ENCODE assay signal across 13 cellular contexts in the genomic region with DNA sequence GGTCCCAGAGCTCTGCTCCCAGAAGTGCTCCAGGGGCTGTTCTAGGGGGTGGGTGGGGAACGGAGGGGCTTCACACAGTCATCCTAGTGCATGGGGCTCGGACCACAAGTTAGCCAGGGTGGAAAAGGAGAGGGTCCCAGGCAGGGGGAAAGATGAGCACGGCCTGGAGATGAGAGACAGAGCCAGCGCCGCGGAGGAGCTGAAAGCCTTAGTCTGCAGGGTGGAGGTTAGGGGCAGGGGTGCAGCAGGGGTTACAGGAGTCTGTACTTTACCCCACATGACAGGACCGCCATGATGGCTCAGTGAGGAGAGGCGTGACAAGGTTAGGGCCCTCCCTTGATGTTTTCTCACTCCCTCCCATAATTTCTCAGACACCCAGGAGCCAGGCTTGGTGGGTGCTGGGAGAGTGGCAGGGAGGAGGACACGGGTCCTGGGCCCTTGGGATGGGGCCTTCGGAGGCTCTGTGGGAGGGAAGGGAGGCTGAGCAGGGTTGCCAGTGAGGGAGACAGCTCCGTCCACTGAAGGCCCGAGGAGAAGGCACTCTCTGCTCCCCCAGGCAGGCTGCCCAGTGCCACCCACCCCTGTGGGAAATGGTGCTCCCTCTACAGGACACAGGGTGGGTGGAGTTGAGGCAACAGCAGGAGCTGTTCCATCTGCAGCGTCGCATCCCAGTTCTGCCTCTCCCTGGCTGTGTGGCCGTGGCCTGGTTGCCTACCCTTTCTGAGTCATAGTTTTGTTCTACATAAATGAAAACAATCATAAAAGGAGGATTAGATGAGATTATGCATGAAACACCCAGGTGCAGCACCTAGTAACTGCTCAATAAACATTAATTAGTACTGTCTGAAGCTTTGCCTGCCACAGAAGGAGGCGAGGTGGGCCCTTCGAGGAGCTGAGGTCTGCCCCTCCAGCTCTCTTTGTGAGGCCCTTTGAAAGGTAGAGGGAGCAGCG.
DNase-seq lines count a peak whose midpoint lies in the region; ATAC-seq and TF ChIP-seq lines count a peak whose summit lies in the region.
"Had no signal": no experiment of that assay in that cellular context is flagged by ENCODE, and none has a peak within 500 bp of the region (broad histone marks: within the 10 kb centered on the region; RNA-seq: fewer than 3 reads in every experiment).

No MANE protein-coding gene starts in this region.

- H3T11ph ChIP-seq in H9 (ENCODE audit: low read length), result no peak overlapping the region

- H3K9me3 ChIP-seq in BE2C, result no peaks in the 10 kb centered on the region
- H3K9me3 ChIP-seq in H9 (ENCODE audit: control insufficient read depth, low read depth, low read length), result no peaks in the 10 kb centered on the region
- H3K9me3 ChIP-seq in mesenchymal stem cell (ENCODE audit: control insufficient read depth, low read length), result no peaks in the 10 kb centered on the region
- H3K9me3 ChIP-seq: esophagus squamous epithelium, right lobe of liver, suprapubic skin had no signal

- H3K27me3 ChIP-seq in BE2C (no peaks in the 10 kb centered on the region), H9 (ENCODE audit: insufficient read depth, low read length) (no peaks in the 10 kb centered on the region), mesenchymal stem cell (ENCODE audit: control insufficient read depth in 1 of 2, insufficient read depth in 1 of 2, low read length in 2 of 2) (peaks cover 0 to 23% of the 10 kb centered on the region in 2 experiments)
- H3K27me3 ChIP-seq: esophagus squamous epithelium, right lobe of liver, suprapubic skin had no signal

- H3K4me1 Mint-ChIP-seq in H9, result peaks cover 4% of the 10 kb centered on the region in 2 experiments

- no CpG with 5 or more reads among the region's 18 CpGs for WGBS in H9 (ENCODE audit: extremely low coverage, insufficient read length, low lambda C conversion rate)
- whole genome bisulfite sequencing in mesenchymal stem cell, result 90% methylated on average over 16 of the region's 18 CpGs

- H3K4me2 ChIP-seq in H9 (ENCODE audit: insufficient read depth, insufficient read length, low read length), result no peak overlapping the region
- no peak overlapping the region for H3K4me2 ChIP-seq in mesenchymal stem cell (ENCODE audit: low read length, poor library complexity, severe bottlenecking)

- no peak overlapping the region for H3K4me3 ChIP-seq in BE2C (ENCODE audit: low read depth, low read length)
- no peak overlapping the region for H3K4me3 ChIP-seq in astrocyte of the spinal cord (ENCODE audit: low read depth, low read length)
- H3K4me3 ChIP-seq in mesenchymal stem cell (ENCODE audit: insufficient read depth in 1 of 2, low read depth in 1 of 2, low read length in 2 of 2), result no peak overlapping the region
- H3K4me3 ChIP-seq: esophagus squamous epithelium, right lobe of liver, suprapubic skin had no signal

- H3K27me3 Mint-ChIP-seq in H9 (ENCODE audit: low read depth), result no peaks in the 10 kb centered on the region
- H3K27me3 Mint-ChIP-seq: IgD-negative memory B cell had no signal

- H2AFZ ChIP-seq in H9 (ENCODE audit: low read length), result no peak overlapping the region
- H2AFZ ChIP-seq in mesenchymal stem cell (ENCODE audit: low read depth, low read length), result no peak overlapping the region

- no peak overlapping the region for H2BK20ac ChIP-seq in H9 (ENCODE audit: low read depth, low read length, poor library complexity, severe bottlenecking)

- no peak overlapping the region for H3K18ac ChIP-seq in H9 (ENCODE audit: insufficient read length, low read depth, low read length)
- H3K18ac ChIP-seq in mesenchymal stem cell (ENCODE audit: low read depth in 1 of 2, low read length in 2 of 2), result peak overlapping the region in 1 of 2 experiments; percentile 54

- no peaks in the 10 kb centered on the region for H3K36me3 Mint-ChIP-seq in H9 (ENCODE audit: insufficient read depth in 1 of 3, low read depth in 3 of 3)

- DNase-seq in BE2C (no peak), H9 (no peak), astrocyte of the spinal cord (ENCODE audit: low read depth, low spot score) (no peak), mesenchymal stem cell (no peak), RKO (ENCODE audit: low spot score) (no peak), NCI-H748 treated with DMSO at 0.1 percent for 48 hours (lab: John Stamatoyannopoulos, UW) (no peak)
- DNase-seq: esophagus squamous epithelium, NCI-H1694 treated with DMSO at 0.1 percent for 48 hours, right lobe of liver had no signal

- H3K36me3 ChIP-seq in BE2C (no peaks in the 10 kb centered on the region), mesenchymal stem cell (ENCODE audit: control insufficient read depth in 1 of 2, insufficient read depth in 2 of 2, low read depth in 1 of 2, low read length in 2 of 2) (no peaks in the 10 kb centered on the region)
- H3K36me3 ChIP-seq: esophagus squamous epithelium, right lobe of liver, suprapubic skin had no signal

- no peak overlapping the region for H4K8ac ChIP-seq in H9 (replicated peaks; ENCODE audit: insufficient read length, low read depth, low read length)
- H4K8ac ChIP-seq in mesenchymal stem cell (ENCODE audit: low read length), result no peak overlapping the region

- H2BK5ac ChIP-seq in H9 (ENCODE audit: insufficient read length, low read length), result no peak overlapping the region
- no peak overlapping the region for H2BK5ac ChIP-seq in mesenchymal stem cell (ENCODE audit: low read depth, low read length, poor library complexity, severe bottlenecking)

- H2AK5ac ChIP-seq in H9 (ENCODE audit: insufficient read length, low read length), result no peak overlapping the region
- no peak overlapping the region for H2AK5ac ChIP-seq in mesenchymal stem cell (ENCODE audit: low read length, severe bottlenecking)

- H3K79me2 ChIP-seq in H9 (ENCODE audit: insufficient read depth, low read length), result no peaks in the 10 kb centered on the region

- no peaks in the 10 kb centered on the region for H3K23me2 ChIP-seq in H9 (ENCODE audit: insufficient read length, low read depth, low read length, poor library complexity, severe bottlenecking)

- H3K4ac ChIP-seq in H9 (ENCODE audit: low read depth, low read length) (no peak overlapping the region), mesenchymal stem cell (ENCODE audit: low read depth in 1 of 2, low read length in 2 of 2) (no peak overlapping the region)

- H4K20me1 ChIP-seq in H9 (ENCODE audit: control insufficient read depth, insufficient read depth, insufficient read length), result no peaks in the 10 kb centered on the region

- in situ Hi-C loops in astrocyte of the spinal cord (cut with HindIII; ENCODE audit: low sequenced_read_pairs), result no loop called here

- H3K23ac ChIP-seq in H9 (ENCODE audit: insufficient read length, low read depth, low read length), result no peak overlapping the region
- no peak overlapping the region for H3K23ac ChIP-seq in mesenchymal stem cell (ENCODE audit: low read length in 2 of 2)

- no peak overlapping the region for H4K5ac ChIP-seq in H9 (ENCODE audit: insufficient read length, low read depth, low read length)

- no peaks in the 10 kb centered on the region for H3K9me3 Mint-ChIP-seq in H9
- H3K9me3 Mint-ChIP-seq: IgD-negative memory B cell had no signal

- H2BK15ac ChIP-seq in H9 (ENCODE audit: low read depth, low read length), result no peak overlapping the region
- H2BK15ac ChIP-seq in mesenchymal stem cell (ENCODE audit: low read depth, poor library complexity, severe bottlenecking), result no peak overlapping the region

- H3K27ac ChIP-seq in H9 (ENCODE audit: insufficient read length, low read depth, low read length) (no peak overlapping the region), mesenchymal stem cell (ENCODE audit: low read length, poor library complexity, severe bottlenecking) (no peak overlapping the region)
- H3K27ac ChIP-seq: esophagus squamous epithelium, right lobe of liver, suprapubic skin had no signal

- H3K56ac ChIP-seq in H9 (ENCODE audit: insufficient read length, low read depth, low read length), result no peak overlapping the region

- H3K14ac ChIP-seq in H9 (ENCODE audit: insufficient read depth, low read length) (no peak overlapping the region), mesenchymal stem cell (ENCODE audit: low read length in 2 of 2) (peak overlapping the region in 1 of 2 experiments; percentile 13)

- no peak overlapping the region for H4K91ac ChIP-seq in H9 (ENCODE audit: insufficient read length, low read depth, low read length)
- H4K91ac ChIP-seq in mesenchymal stem cell (ENCODE audit: low read length), result no peak overlapping the region

- no peak overlapping the region; a peak in 1 of 5 replicates for H3K4me3 Mint-ChIP-seq in H9
- H3K4me3 Mint-ChIP-seq: IgD-negative memory B cell had no signal

- peak; percentile 33 for TF ChIP-seq CTCF in BE2C (IDR thresholded peaks at IDR 0.05; ENCODE audit: low read depth, low read length)
- TF ChIP-seq CTCF in H9 (conservative IDR thresholded peaks at IDR 0.05), result peak; percentile 46; the same call in 1 of the 3 replicates
- TF ChIP-seq CTCF in astrocyte of the spinal cord (IDR thresholded peaks at IDR 0.05; ENCODE audit: low read depth, low read length), result peak; percentile 18

- H3K9ac ChIP-seq in H9 (ENCODE audit: extremely low read depth, insufficient read length, low read length) (no peak overlapping the region), mesenchymal stem cell (ENCODE audit: low read length) (no peak overlapping the region)

- no peak overlapping the region for H2BK12ac ChIP-seq in H9 (ENCODE audit: insufficient read length, low read depth, low read length)
- peak overlapping the region; percentile 28 to 85 for H2BK12ac ChIP-seq in mesenchymal stem cell (ENCODE audit: low read length in 2 of 2)

- H3K4me1 ChIP-seq in BE2C (peaks cover 22% of the 10 kb centered on the region), H9 (ENCODE audit: insufficient read depth, low read length) (no peaks in the 10 kb centered on the region), mesenchymal stem cell (ENCODE audit: control insufficient read depth, insufficient read depth, low read depth, low read length) (peaks cover 4% of the 10 kb centered on the region)
- H3K4me1 ChIP-seq: right lobe of liver, suprapubic skin had no signal

- ATAC-seq in HG02938 (IDR thresholded peaks at IDR 0.05; ENCODE audit: unreplicated experiment) (no peak), GM19023 (IDR thresholded peaks at IDR 0.05; ENCODE audit: unreplicated experiment) (no peak)

- H3K27ac Mint-ChIP-seq in H9, result no peak overlapping the region; a peak in 1 of 7 replicates
- H3K27ac Mint-ChIP-seq: IgD-negative memory B cell had no signal

- H2BK120ac ChIP-seq in H9 (ENCODE audit: low read depth, low read length, poor library complexity, severe bottlenecking) (no peak overlapping the region), mesenchymal stem cell (ENCODE audit: low read depth, low read length) (no peak overlapping the region)

- no peaks in the 10 kb centered on the region for H3K79me1 ChIP-seq in H9 (ENCODE audit: insufficient read depth, low read depth, low read length, poor library complexity, severe bottlenecking)
- no peaks in the 10 kb centered on the region for H3K79me1 ChIP-seq in mesenchymal stem cell (replicated peaks; ENCODE audit: low read length, poor library complexity, severe bottlenecking)
